15 cellular contexts compared by ENCODE assay signal in the genomic region with DNA sequence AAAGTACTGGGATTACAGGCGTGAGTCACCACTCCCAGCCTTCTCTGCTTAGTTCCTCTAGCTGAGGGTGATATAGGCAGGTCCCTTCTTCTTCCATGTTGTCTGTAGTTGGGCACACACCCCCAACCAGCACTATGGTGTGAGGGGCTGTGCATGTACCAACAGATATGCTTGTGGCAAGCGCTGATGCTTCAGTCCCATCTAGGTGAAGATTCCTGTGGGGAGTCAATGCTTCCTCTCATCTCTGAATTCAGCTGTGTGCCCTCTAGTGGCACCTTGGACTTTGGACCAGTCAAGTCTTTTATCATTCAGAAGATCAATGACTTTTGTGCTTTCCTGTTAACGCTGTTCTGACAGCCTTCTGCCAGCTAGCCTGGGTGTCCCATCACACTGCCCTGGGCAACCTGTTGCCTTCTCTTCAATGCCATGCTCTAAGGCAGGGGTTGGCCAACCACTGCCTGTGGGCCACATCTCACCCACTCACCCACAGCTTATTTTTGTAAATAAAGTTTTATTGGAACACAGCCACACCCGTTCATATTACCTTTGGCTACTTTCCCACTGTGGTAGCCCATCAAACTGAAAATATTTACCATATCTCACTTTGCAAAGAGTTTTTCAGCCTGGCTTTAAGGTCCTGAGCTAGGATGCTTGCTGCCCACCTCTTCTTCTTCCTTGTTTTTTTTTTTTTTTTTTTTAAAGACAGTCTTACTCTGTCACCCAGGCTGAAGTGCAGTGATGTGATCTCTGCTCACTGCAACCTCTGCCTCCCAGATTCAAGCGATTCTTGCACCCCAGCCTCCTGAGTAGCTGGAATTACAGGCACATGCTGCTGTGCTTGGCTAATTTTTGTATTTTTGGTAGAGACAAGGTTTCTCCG. TPM values are rescaled to one million over a fixed set of nuclear protein-coding genes. Genes with fewer than 3 reads are reported as not detected.
A peak's percentile ranks its signal among the peaks of the same experiment; 100 is the strongest.
DNase-seq lines count a peak whose midpoint lies in the region; ATAC-seq, FAIRE-seq and TF ChIP-seq lines count a peak whose summit lies in the region.
"Had no signal": no experiment of that assay in that cellular context is flagged by ENCODE, and none has a peak within 500 bp of the region (broad histone marks: within the 10 kb centered on the region; RNA-seq: fewer than 3 reads in every experiment).

No MANE protein-coding gene starts in this region.

- H3K9me1 ChIP-seq in endothelial cell of umbilical vein (replicated peaks; ENCODE audit: control insufficient read depth, extremely low read depth, insufficient read depth, low read length), result no peaks in the 10 kb centered on the region

- H3K9ac ChIP-seq in OCI-LY1 (ENCODE audit: low read length), result no peak overlapping the region
- no peak overlapping the region for H3K9ac ChIP-seq in endothelial cell of umbilical vein (replicated peaks; ENCODE audit: extremely low read depth, insufficient read depth, low read length)
- H3K9ac ChIP-seq in neural progenitor cell, result no peak overlapping the region

- H3K9me3 Mint-ChIP-seq in neural progenitor cell, result peaks cover 7% of the 10 kb centered on the region
- H3K9me3 Mint-ChIP-seq in Calu3 (ENCODE audit: low read depth, unreplicated experiment), result no peaks in the 10 kb centered on the region

- FAIRE-seq in endothelial cell of umbilical vein (lab: Jason Lieb, UNC), result no peak
- FAIRE-seq: A204.1 had no signal

- intact Hi-C loops in endothelial cell of umbilical vein (cut with micrococcal nuclease) (no loop called here), prostate gland (cut with DNase I) (no loop called here), Calu3 (cut with micrococcal nuclease; ENCODE audit: unreplicated experiment) (no loop called here)

- no peaks in the 10 kb centered on the region for H3K36me3 ChIP-seq in OCI-LY1 (ENCODE audit: insufficient read depth, low read length)
- H3K36me3 ChIP-seq in endothelial cell of umbilical vein (ENCODE audit: control insufficient read depth in 2 of 2, extremely low read depth in 1 of 2, insufficient read depth in 2 of 2, low read length in 2 of 2), result no peaks in the 10 kb centered on the region
- H3K36me3 ChIP-seq in neural progenitor cell, result no peaks in the 10 kb centered on the region
- no peaks in the 10 kb centered on the region for H3K36me3 ChIP-seq in prostate gland

- CTCF ChIA-PET in endothelial cell of umbilical vein (lab: Charles Lee) (interaction anchor here (1.3 to 2.2 kb wide), 6 partner anchors 14 to 141 kb away, joined by 3 to 10 read pairs (median 6); no protein-coding TSS in a partner anchor), Calu3 (lab: Charles Lee) (no interaction called here)

- H3K79me2 ChIP-seq in OCI-LY1 (ENCODE audit: insufficient read depth, low read length) (no peaks in the 10 kb centered on the region), endothelial cell of umbilical vein (ENCODE audit: control insufficient read depth, insufficient read depth, low read length) (peaks cover 25% of the 10 kb centered on the region), neural progenitor cell (ENCODE audit: low read depth) (no peaks in the 10 kb centered on the region)

- H3K27me3 ChIP-seq in OCI-LY1 (ENCODE audit: insufficient read depth, low read length), result no peaks in the 10 kb centered on the region
- H3K27me3 ChIP-seq in endothelial cell of umbilical vein (ENCODE audit: control insufficient read depth in 2 of 2, insufficient read depth in 2 of 2, low read length in 2 of 2), result no peaks in the 10 kb centered on the region
- H3K27me3 ChIP-seq in neural progenitor cell, result no peaks in the 10 kb centered on the region
- H3K27me3 ChIP-seq in prostate gland (replicated peaks; ENCODE audit: insufficient read depth), result no peaks in the 10 kb centered on the region

- H3K4me2 ChIP-seq in OCI-LY1 (ENCODE audit: low read length), result no peak overlapping the region
- no peak overlapping the region for H3K4me2 ChIP-seq in endothelial cell of umbilical vein (ENCODE audit: insufficient read depth, low read length)
- no peak overlapping the region for H3K4me2 ChIP-seq in neural progenitor cell

- 75% methylated on average over 6 of the region's 6 CpGs for WGBS in prostate gland

- no peak overlapping the region for H3K4me3 ChIP-seq in OCI-LY1 (ENCODE audit: low read depth, low read length, poor library complexity, severe bottlenecking)
- H3K4me3 ChIP-seq in endothelial cell of umbilical vein (replicated peaks in 1 of 3; ENCODE audit: insufficient read depth in 1 of 3, low read depth in 1 of 3, low read length in 3 of 3), result no peak overlapping the region
- H3K4me3 ChIP-seq in neural progenitor cell, result no peak overlapping the region
- H3K4me3 ChIP-seq in prostate gland, result no peak overlapping the region

- H3K27me3 Mint-ChIP-seq in neural progenitor cell (ENCODE audit: insufficient read depth, low read depth) (peaks cover 2% of the 10 kb centered on the region), Calu3 (ENCODE audit: unreplicated experiment) (no peaks in the 10 kb centered on the region)

- no peak overlapping the region for H2AFZ ChIP-seq in OCI-LY1 (ENCODE audit: low read length)
- no peak overlapping the region for H2AFZ ChIP-seq in endothelial cell of umbilical vein (ENCODE audit: low read depth, low read length)
- H2AFZ ChIP-seq in neural progenitor cell (replicated peaks), result no peak overlapping the region

- H3K4me1 Mint-ChIP-seq in neural progenitor cell, result peaks cover 7% of the 10 kb centered on the region
- peaks cover 39% of the 10 kb centered on the region for H3K4me1 Mint-ChIP-seq in Calu3 (ENCODE audit: low read depth, unreplicated experiment)

- H3K9me2 ChIP-seq in OCI-LY1 (ENCODE audit: low read depth, low read length), result no peaks in the 10 kb centered on the region

- BruUV-seq in endothelial cell of umbilical vein (replicated peaks; lab: Mats Ljungman, UMichigan), result no TSS peak
- no TSS peak for BruUV-seq in Calu3 (replicated peaks; lab: Mats Ljungman, UMichigan)

- dilution Hi-C loops in endothelial cell of umbilical vein (cut with MboI; ENCODE audit: extremely low pct_ligation_motif_present, low sequenced_read_pairs), result no loop called here

- H3K36me3 Mint-ChIP-seq in neural progenitor cell (no peaks in the 10 kb centered on the region), Calu3 (ENCODE audit: insufficient read depth, unreplicated experiment) (peaks cover 21% of the 10 kb centered on the region)

- ATAC-seq in HG03108 (IDR thresholded peaks at IDR 0.05; ENCODE audit: unreplicated experiment), result no peak

- H3K27ac ChIP-seq in OCI-LY1 (ENCODE audit: low read depth, low read length, poor library complexity, severe bottlenecking), result no peak overlapping the region
- no peak overlapping the region for H3K27ac ChIP-seq in endothelial cell of umbilical vein (ENCODE audit: insufficient read depth, low read depth, low read length)
- no peak overlapping the region for H3K27ac ChIP-seq in neural progenitor cell
- no peak overlapping the region for H3K27ac ChIP-seq in prostate gland

- H3K4me1 ChIP-seq in OCI-LY1 (ENCODE audit: insufficient read depth, low read length, severe bottlenecking) (peaks cover 27% of the 10 kb centered on the region), endothelial cell of umbilical vein (ENCODE audit: control insufficient read depth, extremely low read depth, insufficient read depth, low read length) (peaks cover 10% of the 10 kb centered on the region), neural progenitor cell (peaks cover 6% of the 10 kb centered on the region), prostate gland (replicated peaks) (no peaks in the 10 kb centered on the region)

- peaks cover 18% of the 10 kb centered on the region for H3K9me3 ChIP-seq in OCI-LY1 (ENCODE audit: low read length)
- no peaks in the 10 kb centered on the region for H3K9me3 ChIP-seq in endothelial cell of umbilical vein (replicated peaks; ENCODE audit: control insufficient read depth, insufficient read depth, low read length)
- no peaks in the 10 kb centered on the region for H3K9me3 ChIP-seq in neural progenitor cell (ENCODE audit: low read depth)
- H3K9me3 ChIP-seq in prostate gland, result no peaks in the 10 kb centered on the region

- POLR2A ChIA-PET in endothelial cell of umbilical vein (lab: Charles Lee), result no interaction called here

- no peak overlapping the region for H3K4me3 Mint-ChIP-seq in neural progenitor cell
- no peak overlapping the region for H3K4me3 Mint-ChIP-seq in Calu3 (ENCODE audit: low read depth, unreplicated experiment)

- peak; percentile 54; the same call in 1 of the 2 replicates for TF ChIP-seq CTCF in OCI-LY1 (IDR thresholded peaks at IDR 0.05; ENCODE audit: low read length)
- peak; percentile 13 to 18 for TF ChIP-seq CTCF in endothelial cell of umbilical vein (IDR thresholded peaks at IDR 0.05; ENCODE audit: extremely low read depth in 1 of 2, insufficient read depth in 1 of 2, low read depth in 1 of 2, low read length in 2 of 2)
- TF ChIP-seq CTCF in neural progenitor cell (IDR thresholded peaks at IDR 0.05), result peak; percentile 47
- no peak for TF ChIP-seq CTCF in prostate gland (IDR thresholded peaks at IDR 0.05)
- no peak for TF ChIP-seq CTCF in Calu3 (IDR thresholded peaks at IDR 0.05; ENCODE audit: unreplicated experiment)

- H4K20me1 ChIP-seq in OCI-LY1 (ENCODE audit: insufficient read depth, low read length) (no peaks in the 10 kb centered on the region), endothelial cell of umbilical vein (replicated peaks; ENCODE audit: control insufficient read depth, extremely low read depth, insufficient read depth, low read length) (no peaks in the 10 kb centered on the region), neural progenitor cell (ENCODE audit: low read depth) (no peaks in the 10 kb centered on the region)

- H3K27ac Mint-ChIP-seq in neural progenitor cell (no peak overlapping the region), Calu3 (ENCODE audit: unreplicated experiment) (no peak overlapping the region)

- TF ChIP-seq POLR2A in endothelial cell of umbilical vein (IDR thresholded peaks at IDR 0.05; ENCODE audit: low read depth, low read length) (no peak), prostate gland (IDR thresholded peaks at IDR 0.05) (no peak)

- H3F3A ChIP-seq in OCI-LY1 (ENCODE audit: insufficient read depth, low read length) (peaks cover 4% of the 10 kb centered on the region; the same call in 1 of the 2 replicates), neural progenitor cell (ENCODE audit: low read depth) (no peaks in the 10 kb centered on the region)

- DNase-seq in NCI-H748 (lab: John Stamatoyannopoulos, UW; ENCODE audit: unreplicated experiment), result peak; percentile 4
- DNase-seq in NCI-H748 treated with DMSO at 0.1 percent for 48 hours (lab: John Stamatoyannopoulos, UW), result no peak
- no peak for DNase-seq in endothelial cell of umbilical vein (ENCODE audit: low read depth, low spot score)
- DNase-seq in neural progenitor cell (ENCODE audit: low spot score), result peak; percentile 32
- DNase-seq in prostate gland (ENCODE audit: low spot score), result no peak
- DNase-seq in Calu3, result no peak
- DNase-seq: activated gamma-delta T cell treated with Interleukin-2 at 50 U/mL for 16 hours, cerebellar nuclear complex, GF-D8, GOT3, posterior cingulate gyrus, substantia nigra had no signal

RNA-seq across cellular contexts. Expression of a gene that starts 51.0 kb away (rescaled TPM):
- total RNA-seq in endothelial cell of umbilical vein (34.4 and 53.9 TPM in 2 replicates), neural progenitor cell (ENCODE audit: low replicate concordance) (0.59 and 39.4 TPM in 2 replicates), prostate gland (10 to 100 TPM; 24.2 to 45.8 TPM), Calu3 (2022) (142 and 157 TPM in 2 replicates)
- 29.0 and 34.7 TPM in 2 replicates for polyA plus RNA-seq in endothelial cell of umbilical vein
- 16.6 and 22.8 TPM in 2 replicates for polyA plus RNA-seq in endothelial cell of umbilical vein (2011; cell fraction: cytosol; rRNA removed)
- polyA plus RNA-seq in endothelial cell of umbilical vein (2011; cell fraction: nucleus; rRNA removed), result 63.1 and 70.0 TPM in 2 replicates
- polyA plus RNA-seq in endothelial cell of umbilical vein (2012), result 41.1 and 51.9 TPM in 2 replicates
- 38.6 and 40.9 TPM in 2 replicates for polyA minus RNA-seq in endothelial cell of umbilical vein
- polyA minus RNA-seq in endothelial cell of umbilical vein (2011; cell fraction: cytosol; rRNA and poly(A)+ RNA removed), result 3.3 TPM
- polyA minus RNA-seq in endothelial cell of umbilical vein (2011; cell fraction: nucleus; rRNA and poly(A)+ RNA removed), result 46.1 and 69.1 TPM in 2 replicates

Comparison
In these comparisons a context has a peak if more than half of its experiments do, and no peak if none do; other contexts are left out.
1. DNase-seq: peak in NCI-H748 (single experiment) and neural progenitor cell (single experiment); none in NCI-H748 treated with DMSO at 0.1 percent for 48 hours (single experiment), endothelial cell of umbilical vein (single experiment), prostate gland (single experiment) and Calu3 (single experiment).
2. CTCF ChIP-seq: peak in OCI-LY1 (single experiment), endothelial cell of umbilical vein (2 of 2) and neural progenitor cell (single experiment); none in prostate gland (0 of 4) and Calu3 (single experiment).